In the genomic region with DNA sequence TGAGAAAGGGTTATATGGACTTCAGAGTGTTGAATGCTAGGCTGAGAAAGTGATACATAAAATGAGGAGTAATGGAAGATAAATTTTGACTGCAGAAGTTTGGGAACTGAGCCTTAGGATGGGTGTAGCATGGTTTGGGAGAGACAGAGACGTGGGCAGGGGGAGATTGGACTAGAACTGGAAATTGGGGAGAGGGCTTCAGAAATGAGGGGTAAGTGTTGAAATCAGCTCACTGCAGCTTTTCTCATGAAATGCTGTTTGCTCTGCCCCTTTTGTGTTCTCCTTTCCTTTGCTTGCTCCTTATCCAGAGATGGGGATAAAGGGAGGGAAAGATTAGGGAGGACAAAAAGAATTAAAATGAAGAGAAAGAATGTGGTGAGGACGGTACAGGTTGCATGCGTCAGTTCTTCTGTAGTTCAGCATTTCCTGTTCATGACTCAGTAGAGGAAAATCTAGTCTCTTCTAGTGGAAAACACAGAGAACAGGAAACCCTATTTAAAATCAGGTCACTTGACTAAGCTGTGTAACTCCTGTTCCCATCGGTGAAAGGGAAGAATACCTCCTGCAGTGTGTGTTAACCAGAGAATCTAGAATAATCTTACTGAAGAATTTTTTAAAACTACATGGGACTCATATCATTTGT, we compare ENCODE assay signal across 8 cellular contexts.
DNase-seq lines count a peak whose midpoint lies in the region; ATAC-seq and TF ChIP-seq lines count a peak whose summit lies in the region.

No MANE protein-coding gene starts in this region.

- no peak overlapping the region for H3K27ac Mint-ChIP-seq in stimulated activated naive CD8-positive, alpha-beta T cell treated with anti-CD3 and anti-CD28 coated beads, Interleukin-15, amount 100 ng/mL, for 72 hours
- H3K27ac Mint-ChIP-seq in mesothelial cell of epicardium = no peak overlapping the region

- no peaks in the 10 kb centered on the region for H3K27me3 Mint-ChIP-seq in stimulated activated naive CD8-positive, alpha-beta T cell treated with anti-CD3 and anti-CD28 coated beads, Interleukin-15, amount 100 ng/mL, for 72 hours
- no peaks in the 10 kb centered on the region for H3K27me3 Mint-ChIP-seq in mesothelial cell of epicardium (ENCODE audit: low read depth)

- TF ChIP-seq CTCF in foreskin keratinocyte (conservative IDR thresholded peaks at IDR 0.05) (no peak), mesothelial cell of epicardium (IDR thresholded peaks at IDR 0.05; ENCODE audit: unreplicated experiment) (no peak)

- no peaks in the 10 kb centered on the region for H3K27me3 ChIP-seq in foreskin keratinocyte

- peak overlapping the region; percentile 53 for H3K27ac ChIP-seq in foreskin keratinocyte

- no peak overlapping the region for H3K4me3 Mint-ChIP-seq in stimulated activated naive CD8-positive, alpha-beta T cell treated with anti-CD3 and anti-CD28 coated beads, Interleukin-15, amount 100 ng/mL, for 72 hours
- H3K4me3 Mint-ChIP-seq in mesothelial cell of epicardium = no peak overlapping the region

- no peaks in the 10 kb centered on the region for H3K4me1 Mint-ChIP-seq in stimulated activated naive CD8-positive, alpha-beta T cell treated with anti-CD3 and anti-CD28 coated beads, Interleukin-15, amount 100 ng/mL, for 72 hours
- H3K4me1 Mint-ChIP-seq in mesothelial cell of epicardium = peaks cover 12% of the 10 kb centered on the region

- H3K4me1 ChIP-seq in foreskin keratinocyte = peaks cover 35% of the 10 kb centered on the region

- ATAC-seq in GM21723 (IDR thresholded peaks at IDR 0.05; ENCODE audit: unreplicated experiment) = peak; percentile 81
- peak; percentile 96 for ATAC-seq in foreskin keratinocyte
- ATAC-seq in stimulated activated naive CD8-positive, alpha-beta T cell treated with anti-CD3 and anti-CD28 coated beads, Interleukin-15, amount 100 ng/mL, for 72 hours = peak; percentile 85

- no peaks in the 10 kb centered on the region for H3K9me3 Mint-ChIP-seq in stimulated activated naive CD8-positive, alpha-beta T cell treated with anti-CD3 and anti-CD28 coated beads, Interleukin-15, amount 100 ng/mL, for 72 hours
- H3K9me3 Mint-ChIP-seq in mesothelial cell of epicardium = no peaks in the 10 kb centered on the region

- DNase-seq in COLO829 (ENCODE audit: low spot score) (peak; percentile 35), RKO (ENCODE audit: low spot score) (peak; percentile 86), foreskin keratinocyte (peak; percentile 87 to 94), mesothelial cell of epicardium (ENCODE audit: low spot score in 2 of 2, unreplicated experiment in 2 of 2) (no peak), NAMALWA (ENCODE audit: low spot score) (no peak), NCI-H2107 (lab: John Stamatoyannopoulos, UW) (no peak)
- no peak for DNase-seq in stimulated activated naive CD8-positive, alpha-beta T cell treated with anti-CD3 and anti-CD28 coated beads, Interleukin-15, amount 100 ng/mL, for 72 hours

- H3K36me3 Mint-ChIP-seq in mesothelial cell of epicardium = peaks cover 4% of the 10 kb centered on the region

Comparison
In these comparisons a context has a peak if more than half of its experiments do, and no peak if none do; other contexts are left out.
1. DNase-seq: peak in COLO829 (single experiment), RKO (single experiment) and foreskin keratinocyte (2 of 2); none in stimulated activated naive CD8-positive, alpha-beta T cell treated with anti-CD3 and anti-CD28 coated beads, Interleukin-15, amount 100 ng/mL, for 72 hours (0 of 2), mesothelial cell of epicardium (0 of 2), NAMALWA (single experiment) and NCI-H2107 (single experiment).
2. Peak in every context shown above with its lines, with median percentiles within 50 percentile points of each other: ATAC-seq.